ENCODE assay signal across 8 cellular contexts in genomic region chr11:133163463-133164419, GRCh38.
DNase-seq lines count a peak whose midpoint lies in the region; ATAC-seq lines count a peak whose summit lies in the region.

No MANE protein-coding gene starts in this region.

- peaks cover 4% of the 10 kb centered on the region in 2 donors for H3K27me3 Mint-ChIP-seq in CD4-positive, alpha-beta memory T cell

- H3K27ac Mint-ChIP-seq in CD4-positive, alpha-beta memory T cell: no peak overlapping the region

- intact Hi-C loops in sciatic nerve (cut with DNase I): no loop called here
- intact Hi-C loops in CD4-positive, alpha-beta memory T cell (cut with micrococcal nuclease): no loop called here
- intact Hi-C loops in posterior vena cava (cut with DNase I): no loop called here

- H4K20me1 ChIP-seq in Karpas-422 (ENCODE audit: insufficient read depth, low read depth, low read length): no peaks in the 10 kb centered on the region

- H3K4me1 Mint-ChIP-seq in CD4-positive, alpha-beta memory T cell: peaks cover 0 to 4% (median 0%) of the 10 kb centered on the region in 4 donors

- H2AFZ ChIP-seq in Karpas-422 (ENCODE audit: low read length): no peak overlapping the region

- no peaks in the 10 kb centered on the region for H3K27me3 ChIP-seq in Karpas-422 (ENCODE audit: low read length)
- H3K27me3 ChIP-seq in CD4-positive, alpha-beta memory T cell (ENCODE audit: insufficient read depth, low read length): no peaks in the 10 kb centered on the region

- POLR2A ChIA-PET in CD4-positive, alpha-beta memory T cell (lab: Charles Lee; ENCODE audit: partially characterized antibody): no interaction called here

- CTCF ChIA-PET in CD4-positive, alpha-beta memory T cell (lab: Charles Lee; ENCODE audit: partially characterized antibody): interaction anchor here (1.1 kb wide), 1 partner anchor 9 kb away, joined by 3 read pairs; no protein-coding TSS in a partner anchor

- H3K4me3 Mint-ChIP-seq in CD4-positive, alpha-beta memory T cell: no peak overlapping the region

- no peak overlapping the region for H3K4me2 ChIP-seq in Karpas-422 (ENCODE audit: low read depth, low read length, poor library complexity, severe bottlenecking)

- no peaks in the 10 kb centered on the region for H3K9me2 ChIP-seq in Karpas-422 (replicated peaks; ENCODE audit: insufficient read depth, low read length)

- H3K36me3 ChIP-seq in Karpas-422 (ENCODE audit: insufficient read depth, low read length): no peaks in the 10 kb centered on the region
- H3K36me3 ChIP-seq in SK-N-MC (ENCODE audit: insufficient read depth, low read length): no peaks in the 10 kb centered on the region
- H3K36me3 ChIP-seq in CD4-positive, alpha-beta memory T cell (ENCODE audit: insufficient read depth, low read length): no peaks in the 10 kb centered on the region

- no peaks in the 10 kb centered on the region for H3K36me3 Mint-ChIP-seq in CD4-positive, alpha-beta memory T cell

- H3K4me1 ChIP-seq in Karpas-422 (ENCODE audit: low read length): no peaks in the 10 kb centered on the region
- H3K4me1 ChIP-seq in CD4-positive, alpha-beta memory T cell (ENCODE audit: insufficient read depth, low read length): no peaks in the 10 kb centered on the region

- DNase-seq in DMS79 (lab: John Stamatoyannopoulos, UW): peak; percentile 16
- peak; percentile 66 for DNase-seq in Karpas-422
- peak; percentile 12 for DNase-seq in SK-N-MC (ENCODE audit: low read depth, low spot score)
- peak; percentile 52 for DNase-seq in globus pallidus (ENCODE audit: low spot score)
- no peak for DNase-seq in sciatic nerve (ENCODE audit: low spot score)
- DNase-seq in CD4-positive, alpha-beta memory T cell: no peak
- no peak for DNase-seq in posterior vena cava (ENCODE audit: low spot score)

- H3K9me3 Mint-ChIP-seq in CD4-positive, alpha-beta memory T cell: peaks cover 0 to 1% (median 0%) of the 10 kb centered on the region in 8 donors

- no peaks in the 10 kb centered on the region for H3K79me2 ChIP-seq in Karpas-422 (ENCODE audit: low read length)

- H3K4me3 ChIP-seq in Karpas-422 (ENCODE audit: low read length) (no peak overlapping the region), SK-N-MC (no peak overlapping the region)
- no peak overlapping the region for H3K4me3 ChIP-seq in CD4-positive, alpha-beta memory T cell (ENCODE audit: low read length in 2 of 2)

- ATAC-seq in GM19467 (IDR thresholded peaks at IDR 0.05; ENCODE audit: unreplicated experiment) (peak; percentile 66), sciatic nerve (peak; percentile 68)

- H3K9me3 ChIP-seq in Karpas-422 (ENCODE audit: low read length) (no peaks in the 10 kb centered on the region), SK-N-MC (ENCODE audit: low read depth, low read length) (no peaks in the 10 kb centered on the region)
- no peaks in the 10 kb centered on the region for H3K9me3 ChIP-seq in CD4-positive, alpha-beta memory T cell (ENCODE audit: control insufficient read depth in 1 of 2, low read length in 2 of 2)

- H3K9ac ChIP-seq in Karpas-422 (ENCODE audit: low read length) (no peak overlapping the region), SK-N-MC (ENCODE audit: insufficient read length) (no peak overlapping the region)

- H3K27ac ChIP-seq in Karpas-422 (ENCODE audit: low read length): no peak overlapping the region
- H3K27ac ChIP-seq in SK-N-MC: no peak overlapping the region
- no peak overlapping the region for H3K27ac ChIP-seq in CD4-positive, alpha-beta memory T cell (ENCODE audit: low read depth, low read length)

Comparison
In these comparisons a context has a peak if more than half of its experiments do, and no peak if none do; other contexts are left out.
1. DNase-seq: peak in DMS79 (single experiment), Karpas-422 (single experiment), SK-N-MC (single experiment) and globus pallidus (single experiment); none in sciatic nerve (single experiment), CD4-positive, alpha-beta memory T cell (0 of 5) and posterior vena cava (single experiment).